ENCODE assay signal across 8 cellular contexts in genomic region chr12:8648598-8649205, GRCh38. TPM values are rescaled to one million over a fixed set of nuclear protein-coding genes. Genes with fewer than 3 reads are reported as not detected.
DNase-seq lines count a peak whose midpoint lies in the region; ATAC-seq and TF ChIP-seq lines count a peak whose summit lies in the region.

No MANE protein-coding gene starts in this region.

- H3K9me3 ChIP-seq in Caco-2: no peaks in the 10 kb centered on the region; the same call in 1 of the 2 replicates
- no peaks in the 10 kb centered on the region for H3K9me3 ChIP-seq in spleen

- peak; percentile 75 for DNase-seq in activated naive CD4-positive, alpha-beta T cell treated with Interleukin-2 at 50 U/mL for 16 hours
- no peak for DNase-seq in activated naive CD4-positive, alpha-beta T cell (lab: John Stamatoyannopoulos, UW)
- DNase-seq in stimulated activated naive CD8-positive, alpha-beta T cell treated with anti-CD3 and anti-CD28 coated beads, Interleukin-15, amount 100 ng/mL, for 72 hours: peak; percentile 85 to 93
- DNase-seq in NOMO-1 treated with dmso at 0.1 percent for 144 hours (lab: John Stamatoyannopoulos, UW; ENCODE audit: unreplicated experiment) (no peak), Caco-2 (no peak), spleen (no peak)

- H3K27me3 ChIP-seq in Caco-2 (replicated peaks; ENCODE audit: control insufficient read depth, insufficient read depth, low read length): no peaks in the 10 kb centered on the region; the same call in none of the 2 replicates
- no peaks in the 10 kb centered on the region for H3K27me3 ChIP-seq in spleen (replicated peaks in 1 of 7)

- peak; percentile 62 for ATAC-seq in HG03378 (IDR thresholded peaks at IDR 0.05; ENCODE audit: unreplicated experiment)
- peak; percentile 86 for ATAC-seq in activated T-helper 17 cell treated with anti-CD3 and anti-CD28 coated beads, Interleukin-2, amount 50 U/mL, for 72 hours (replicated peaks)
- peak; percentile 94 for ATAC-seq in stimulated activated naive CD8-positive, alpha-beta T cell treated with anti-CD3 and anti-CD28 coated beads, Interleukin-15, amount 100 ng/mL, for 72 hours

- H3K27me3 Mint-ChIP-seq in activated T-helper 17 cell treated with anti-CD3 and anti-CD28 coated beads, Interleukin-2, amount 50 U/mL, for 72 hours: peaks cover 29% of the 10 kb centered on the region
- H3K27me3 Mint-ChIP-seq in stimulated activated naive CD8-positive, alpha-beta T cell treated with anti-CD3 and anti-CD28 coated beads, Interleukin-15, amount 100 ng/mL, for 72 hours: no peaks in the 10 kb centered on the region
- H3K27me3 Mint-ChIP-seq in Caco-2 (ENCODE audit: insufficient read depth, unreplicated experiment): peaks cover 40% of the 10 kb centered on the region

- POLR2A ChIA-PET in Caco-2 (lab: Charles Lee): no interaction called here

- H3K4me3 ChIP-seq in Caco-2 (ENCODE audit: low read depth, low read length) (no peak overlapping the region), spleen (no peak overlapping the region)

- H3K27ac Mint-ChIP-seq in activated T-helper 17 cell treated with anti-CD3 and anti-CD28 coated beads, Interleukin-2, amount 50 U/mL, for 72 hours: peak overlapping the region; percentile 23
- H3K27ac Mint-ChIP-seq in stimulated activated naive CD8-positive, alpha-beta T cell treated with anti-CD3 and anti-CD28 coated beads, Interleukin-15, amount 100 ng/mL, for 72 hours: no peak overlapping the region
- no peak overlapping the region for H3K27ac Mint-ChIP-seq in Caco-2 (ENCODE audit: unreplicated experiment)

- intact Hi-C loops in Caco-2 (cut with micrococcal nuclease; ENCODE audit: unreplicated experiment) (no loop called here), spleen (cut with DNase I; ENCODE audit: low total_unique reads) (no loop called here)

- H3K9me3 Mint-ChIP-seq in activated T-helper 17 cell treated with anti-CD3 and anti-CD28 coated beads, Interleukin-2, amount 50 U/mL, for 72 hours: no peaks in the 10 kb centered on the region
- H3K9me3 Mint-ChIP-seq in stimulated activated naive CD8-positive, alpha-beta T cell treated with anti-CD3 and anti-CD28 coated beads, Interleukin-15, amount 100 ng/mL, for 72 hours: no peaks in the 10 kb centered on the region
- no peaks in the 10 kb centered on the region for H3K9me3 Mint-ChIP-seq in Caco-2 (ENCODE audit: unreplicated experiment)

- H3K36me3 ChIP-seq in Caco-2 (ENCODE audit: control insufficient read depth, insufficient read depth, low read length) (no peaks in the 10 kb centered on the region), spleen (no peaks in the 10 kb centered on the region)

- CTCF ChIA-PET in Caco-2 (lab: Charles Lee): interaction anchor here (0.9 kb wide), 1 partner anchor 8 kb away, joined by 4 read pairs; no protein-coding TSS in a partner anchor

- peak overlapping the region; percentile 8 for H3K4me3 Mint-ChIP-seq in activated T-helper 17 cell treated with anti-CD3 and anti-CD28 coated beads, Interleukin-2, amount 50 U/mL, for 72 hours
- peak overlapping the region; percentile 15 to 41 for H3K4me3 Mint-ChIP-seq in stimulated activated naive CD8-positive, alpha-beta T cell treated with anti-CD3 and anti-CD28 coated beads, Interleukin-15, amount 100 ng/mL, for 72 hours
- no peak overlapping the region for H3K4me3 Mint-ChIP-seq in Caco-2 (ENCODE audit: unreplicated experiment)

- H3K27ac ChIP-seq in spleen: no peak overlapping the region

- TF ChIP-seq POLR2A in spleen (IDR thresholded peaks at IDR 0.05): no peak

- WGBS in spleen, 5 donors: 58 to 66% (median 62%) methylated on average over 8 of the region's 8 CpGs

- no peak for TF ChIP-seq CTCF in Caco-2 (IDR thresholded peaks at IDR 0.05; ENCODE audit: insufficient read depth in 1 of 2, low read depth in 1 of 2, low read length in 1 of 2, severe bottlenecking in 1 of 2, unreplicated experiment in 1 of 2)
- TF ChIP-seq CTCF in spleen (IDR thresholded peaks at IDR 0.05 in 8 of 11, conservative IDR thresholded peaks at IDR 0.05 in 3 of 11): no peak

- H3K4me1 ChIP-seq in Caco-2 (no peaks in the 10 kb centered on the region), spleen (peaks cover 0 to 28% (median 7%) of the 10 kb centered on the region in 6 donors)

- BruUV-seq in Caco-2 (replicated peaks; lab: Mats Ljungman, UMichigan): no TSS peak

- no peaks in the 10 kb centered on the region for H3K36me3 Mint-ChIP-seq in activated T-helper 17 cell treated with anti-CD3 and anti-CD28 coated beads, Interleukin-2, amount 50 U/mL, for 72 hours (ENCODE audit: low read depth)
- H3K36me3 Mint-ChIP-seq in Caco-2 (ENCODE audit: insufficient read depth, unreplicated experiment): no peaks in the 10 kb centered on the region

- peaks cover 31% of the 10 kb centered on the region for H3K4me1 Mint-ChIP-seq in activated T-helper 17 cell treated with anti-CD3 and anti-CD28 coated beads, Interleukin-2, amount 50 U/mL, for 72 hours
- peaks cover 56% of the 10 kb centered on the region for H3K4me1 Mint-ChIP-seq in stimulated activated naive CD8-positive, alpha-beta T cell treated with anti-CD3 and anti-CD28 coated beads, Interleukin-15, amount 100 ng/mL, for 72 hours
- no peaks in the 10 kb centered on the region for H3K4me1 Mint-ChIP-seq in Caco-2 (ENCODE audit: low read depth, unreplicated experiment)

RNA-seq across cellular contexts. Expression of gene MFAP5, which starts 13.9 kb away (rescaled TPM):
- total RNA-seq in activated T-helper 17 cell treated with anti-CD3 and anti-CD28 coated beads, Interleukin-2, amount 50 U/mL, for 72 hours: not detected
- total RNA-seq in Caco-2 (2022) (0.61 and 1.00 TPM in 2 replicates), spleen (10 to 100 TPM in 1 of 7 donors, 1 to 10 TPM in 4, under 1 TPM in 2; 0.57 to 14.3 (median 4.2) TPM)
- polyA plus RNA-seq in spleen: 1 to 10 TPM; 1.6 to 8.5 (median 2.4) TPM

RNA-seq across cellular contexts. Expression of gene AICDA, which starts 36.0 kb away (rescaled TPM):
- not detected for total RNA-seq in activated T-helper 17 cell treated with anti-CD3 and anti-CD28 coated beads, Interleukin-2, amount 50 U/mL, for 72 hours
- total RNA-seq in Caco-2 (2022): not detected in 2 replicates
- 1 to 10 TPM in 2 of 7 donors, under 1 TPM in 5; 0.43 to 1.3 (median 0.79) TPM for total RNA-seq in spleen
- polyA plus RNA-seq in spleen: 1 to 10 TPM in 1 of 3 donors, under 1 TPM in 2; 0.24 to 1.6 (median 0.42) TPM

RNA-seq across cellular contexts. Expression of gene RIMKLB, which starts 49.1 kb away (rescaled TPM):
- total RNA-seq in activated T-helper 17 cell treated with anti-CD3 and anti-CD28 coated beads, Interleukin-2, amount 50 U/mL, for 72 hours: 1 to 10 TPM in 1 of 2 donors, under 1 TPM in 1; 0.95 to 1.4 TPM
- 3.3 and 3.6 TPM in 2 replicates for total RNA-seq in Caco-2 (2022)
- total RNA-seq in spleen: 10 to 100 TPM; 23.3 to 54.3 (median 37.0) TPM
- polyA plus RNA-seq in spleen: 10 to 100 TPM; 21.0 to 62.1 (median 55.6) TPM

Comparison
In these comparisons a context has a peak if more than half of its experiments do, and no peak if none do; other contexts are left out.
1. DNase-seq: peak in activated naive CD4-positive, alpha-beta T cell treated with Interleukin-2 at 50 U/mL for 16 hours (single experiment) and stimulated activated naive CD8-positive, alpha-beta T cell treated with anti-CD3 and anti-CD28 coated beads, Interleukin-15, amount 100 ng/mL, for 72 hours (2 of 2); none in activated naive CD4-positive, alpha-beta T cell (0 of 4), NOMO-1 treated with dmso at 0.1 percent for 144 hours (single experiment), Caco-2 (0 of 2) and spleen (single experiment).
2. Peak in every context shown above with its lines, with median percentiles within 50 percentile points of each other: ATAC-seq.